ENCODE assay signal across 11 cellular contexts in the genomic region with DNA sequence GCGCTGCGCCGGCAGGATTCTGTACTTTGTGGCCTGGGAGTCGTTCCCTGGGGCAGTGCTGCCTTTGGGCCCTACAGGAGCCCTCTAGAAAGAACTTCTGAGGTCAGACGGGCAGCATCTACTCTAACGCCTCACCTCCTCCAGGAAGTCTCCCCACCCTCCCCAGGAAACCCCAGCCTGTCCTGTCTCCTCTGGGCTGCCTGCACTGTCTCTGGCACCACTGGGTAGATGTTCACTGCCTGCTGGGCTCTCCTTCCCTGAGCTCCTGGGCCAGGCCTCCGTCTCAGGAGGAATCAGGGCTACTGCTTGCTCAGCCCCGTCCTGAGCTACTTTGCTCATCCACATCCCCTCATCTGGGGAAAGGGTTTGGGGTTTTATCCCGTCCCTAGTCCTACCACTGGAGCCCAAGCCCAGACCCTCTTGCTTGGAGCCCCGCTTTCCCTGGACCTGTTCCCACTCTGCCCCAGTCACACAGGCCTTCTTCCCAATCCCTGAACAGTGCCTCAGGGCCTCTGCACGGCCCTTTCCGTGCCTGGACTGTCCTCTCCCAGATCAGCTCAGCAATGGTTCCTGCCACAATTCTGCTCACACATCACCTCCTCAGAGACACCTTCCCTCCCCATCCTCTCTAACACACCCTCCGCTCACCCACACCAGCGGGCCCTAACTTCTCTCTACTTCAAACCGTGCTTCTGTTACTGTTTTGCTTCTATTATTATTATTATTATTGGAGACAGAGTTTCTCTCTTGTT. TPM values are rescaled to one million over a fixed set of nuclear protein-coding genes. Genes with fewer than 3 reads are reported as not detected.
DNase-seq lines count a peak whose midpoint lies in the region; ATAC-seq and TF ChIP-seq lines count a peak whose summit lies in the region.
"Had no signal": no experiment of that assay in that cellular context is flagged by ENCODE, and none has a peak within 500 bp of the region (broad histone marks: within the 10 kb centered on the region; RNA-seq: fewer than 3 reads in every experiment).

No MANE protein-coding gene starts in this region.

- POLR2A ChIA-PET in CD8-positive, alpha-beta T cell (lab: Charles Lee) = interaction anchor here (0.6 to 2.3 kb wide), 5 partner anchors 8 to 204 kb away, joined by 3 to 20 read pairs (median 7); a partner anchor contains a TSS
- POLR2A ChIA-PET in PC-3 (lab: Charles Lee; ENCODE audit: unreplicated experiment) = no interaction called here

- H3K36me3 ChIP-seq in CD8-positive, alpha-beta T cell (ENCODE audit: insufficient read depth, low read length) = no peaks in the 10 kb centered on the region
- H3K36me3 ChIP-seq in PC-3 (ENCODE audit: low read depth, low read length) = no peaks in the 10 kb centered on the region
- no peaks in the 10 kb centered on the region for H3K36me3 ChIP-seq in esophagus muscularis mucosa
- no peaks in the 10 kb centered on the region for H3K36me3 ChIP-seq in prostate gland

- H2AFZ ChIP-seq in PC-3 (ENCODE audit: low read length) = peak overlapping the region; percentile 84

- CTCF ChIA-PET in CD8-positive, alpha-beta T cell (lab: Charles Lee) = interaction anchor here (0.8 to 11.1 kb wide), 33 partner anchors 12 to 302 kb away, joined by 3 to 124 read pairs (median 5); a partner anchor contains a TSS
- CTCF ChIA-PET in PC-3 (lab: Charles Lee) = interaction anchor here (1.2 to 1.3 kb wide), 2 partner anchors 100 to 179 kb away, joined by 6 read pairs; a partner anchor contains a TSS

- no peak for DNase-seq in CD8-positive, alpha-beta T cell
- no peak for DNase-seq in PC-3
- DNase-seq in esophagus muscularis mucosa (ENCODE audit: extremely low spot score) = no peak
- DNase-seq in prostate gland (ENCODE audit: low spot score) = no peak
- no peak for DNase-seq in superior temporal gyrus (ENCODE audit: extremely low spot score)
- no peak for DNase-seq in stimulated activated CD4-positive, alpha-beta T cell treated with anti-CD3 and anti-CD28 coated beads, Interleukin-1b, Interleukin-23, amount 100 ng/mL, for 48 hours
- no peak for DNase-seq in ureter (ENCODE audit: low spot score)

- no peaks in the 10 kb centered on the region for H3K27me3 ChIP-seq in CD8-positive, alpha-beta T cell (ENCODE audit: insufficient read depth, low read length)
- H3K27me3 ChIP-seq in PC-3 (ENCODE audit: low read length) (no peaks in the 10 kb centered on the region), esophagus muscularis mucosa (no peaks in the 10 kb centered on the region), prostate gland (replicated peaks; ENCODE audit: insufficient read depth) (no peaks in the 10 kb centered on the region)

- intact Hi-C loops in CD8-positive, alpha-beta T cell (cut with DNase I, micrococcal nuclease) = loop anchor here (1.0 to 5.0 kb wide), 8 partner anchors 9 to 266 kb away; a partner anchor contains a TSS
- intact Hi-C loops in PC-3 (cut with micrococcal nuclease) = loop anchor here (1.0 to 2.0 kb wide), 5 partner anchors 66 to 266 kb away; a partner anchor contains a TSS
- intact Hi-C loops in esophagus muscularis mucosa (cut with DNase I) = loop anchor here (2.0 to 10.0 kb wide), 2 partner anchors 74 to 240 kb away; no protein-coding TSS in a partner anchor
- intact Hi-C loops in prostate gland (cut with DNase I) = loop anchor here (1.0 to 2.0 kb wide), 2 partner anchors 100 to 266 kb away; a partner anchor contains a TSS

- no peak for TF ChIP-seq POLR2A in esophagus muscularis mucosa (IDR thresholded peaks at IDR 0.05; ENCODE audit: low read depth)
- TF ChIP-seq POLR2A in prostate gland (IDR thresholded peaks at IDR 0.05) = no peak

- H3K27ac ChIP-seq in CD8-positive, alpha-beta T cell (ENCODE audit: low read depth, low read length) = no peak overlapping the region
- H3K27ac ChIP-seq in PC-3 (ENCODE audit: low read length) = no peak overlapping the region
- peak overlapping the region; percentile 70 to 82 (median 75) for H3K27ac ChIP-seq in esophagus muscularis mucosa (replicated peaks in 1 of 4)
- H3K27ac ChIP-seq in prostate gland = peak overlapping the region; percentile 80 to 82

- H3K4me1 Mint-ChIP-seq in CD8-positive, alpha-beta T cell (ENCODE audit: low read depth) = peaks cover 62% of the 10 kb centered on the region

- no peaks in the 10 kb centered on the region for H3K36me3 Mint-ChIP-seq in CD8-positive, alpha-beta T cell

- TF ChIP-seq EP300 in esophagus muscularis mucosa (IDR thresholded peaks at IDR 0.05) = no peak

- H3K27me3 Mint-ChIP-seq in CD8-positive, alpha-beta T cell (ENCODE audit: low read depth) = no peaks in the 10 kb centered on the region

- H3K4me3 ChIP-seq in CD8-positive, alpha-beta T cell (ENCODE audit: low read depth, low read length) = peak overlapping the region; percentile 83
- peak overlapping the region; percentile 66; the same call in 1 of the 2 replicates for H3K4me3 ChIP-seq in PC-3 (ENCODE audit: low read length)
- peak overlapping the region in 3 of 4 donors; percentile 50 to 59 (median 53) for H3K4me3 ChIP-seq in esophagus muscularis mucosa
- H3K4me3 ChIP-seq in prostate gland = no peak overlapping the region

- no peaks in the 10 kb centered on the region for H3K79me2 ChIP-seq in PC-3 (ENCODE audit: low read length)

- H4K20me1 ChIP-seq in PC-3 (ENCODE audit: low read length) = no peaks in the 10 kb centered on the region

- TF ChIP-seq CTCF in CD8-positive, alpha-beta T cell (IDR thresholded peaks at IDR 0.05) = no peak
- TF ChIP-seq CTCF in PC-3 (conservative IDR thresholded peaks at IDR 0.05; ENCODE audit: low read depth, low read length) = no peak
- TF ChIP-seq CTCF in esophagus muscularis mucosa (IDR thresholded peaks at IDR 0.05) = no peak
- no peak for TF ChIP-seq CTCF in prostate gland (IDR thresholded peaks at IDR 0.05)

- H3K9me3 ChIP-seq in CD8-positive, alpha-beta T cell (ENCODE audit: low read length) = no peaks in the 10 kb centered on the region
- no peaks in the 10 kb centered on the region for H3K9me3 ChIP-seq in PC-3 (ENCODE audit: low read length)
- no peaks in the 10 kb centered on the region for H3K9me3 ChIP-seq in esophagus muscularis mucosa
- no peaks in the 10 kb centered on the region for H3K9me3 ChIP-seq in prostate gland

- H3K4me2 ChIP-seq in PC-3 (ENCODE audit: low read length) = peak overlapping the region; percentile 86

- H3F3A ChIP-seq in PC-3 (ENCODE audit: low read length, unreplicated experiment) = no peaks in the 10 kb centered on the region

- no peaks in the 10 kb centered on the region for H3K9me2 ChIP-seq in PC-3 (replicated peaks; ENCODE audit: low read length)

- peak overlapping the region; percentile 79 for H3K27ac Mint-ChIP-seq in CD8-positive, alpha-beta T cell

- H3K9me3 Mint-ChIP-seq in CD8-positive, alpha-beta T cell = no peaks in the 10 kb centered on the region

- no peak overlapping the region for H3K9ac ChIP-seq in PC-3 (ENCODE audit: low read length)

- 82% methylated on average over 11 of the region's 15 CpGs for WGBS in esophagus muscularis mucosa
- 89% methylated on average over 15 of the region's 15 CpGs for WGBS in prostate gland

- peak overlapping the region; percentile 74 for H3K4me3 Mint-ChIP-seq in CD8-positive, alpha-beta T cell

- BruUV-seq in PC-3 (replicated peaks; lab: Mats Ljungman, UMichigan) = TSS peak; percentile 20

- no peak for ATAC-seq in CD8-positive, alpha-beta T cell
- ATAC-seq in PC-3 (no peak), HG03571 (IDR thresholded peaks at IDR 0.05; ENCODE audit: unreplicated experiment) (no peak)

- H3K4me1 ChIP-seq in CD8-positive, alpha-beta T cell (ENCODE audit: insufficient read depth, low read length) = peaks cover 62% of the 10 kb centered on the region
- H3K4me1 ChIP-seq in PC-3 (ENCODE audit: insufficient read depth, low read length) (peaks cover 10% of the 10 kb centered on the region; the same call in 1 of the 2 replicates), esophagus muscularis mucosa (peaks cover 14 to 23% (median 21%) of the 10 kb centered on the region in 4 donors), prostate gland (replicated peaks) (no peaks in the 10 kb centered on the region)

RNA-seq across cellular contexts. Expression of a gene that starts 11.3 kb away (rescaled TPM):
- not detected for total RNA-seq in CD8-positive, alpha-beta T cell
- total RNA-seq in PC-3 (2014; rRNA removed) (not detected in 2 replicates), esophagus muscularis mucosa (not detected), prostate gland (1 to 10 TPM in 1 of 2 donors, not detected in 1; 2.4 TPM), ureter (0.44 TPM)
- total RNA-seq: activated CD8-positive, alpha-beta memory T cell treated with anti-CD3 and anti-CD28 coated beads for 36 hours; G401; mononuclear cell had no signal

Comparison
In these comparisons a context has a peak if more than half of its experiments do, and no peak if none do; other contexts are left out.
1. H3K27ac ChIP-seq: peak in esophagus muscularis mucosa (4 of 4) and prostate gland (2 of 2); none in CD8-positive, alpha-beta T cell (single experiment) and PC-3 (single experiment).
2. H3K4me3 ChIP-seq: peak in CD8-positive, alpha-beta T cell (single experiment), PC-3 (single experiment) and esophagus muscularis mucosa (3 of 4); none in prostate gland (0 of 2).